8 cellular contexts compared by ENCODE assay signal in genomic region chr2:33476100-33476792, GRCh38. TPM values are rescaled to one million over a fixed set of nuclear protein-coding genes. Genes with fewer than 3 reads are reported as not detected.
A peak's percentile ranks its signal among the peaks of the same experiment; 100 is the strongest.
DNase-seq lines count a peak whose midpoint lies in the region; ATAC-seq and TF ChIP-seq lines count a peak whose summit lies in the region.

Gene RASGRP3, plus strand, starts transcription at chr2:33476649. Its CDS starts 38,488 bp downstream, at chr2:33515137.

- peaks cover 17 to 25% of the 10 kb centered on the region in 2 donors for H3K4me1 ChIP-seq in duodenal mucosa (ENCODE audit: control insufficient read depth in 1 of 2, insufficient read depth in 2 of 2, low read length in 2 of 2)

- H3K36me3 ChIP-seq in duodenal mucosa (ENCODE audit: control insufficient read depth in 1 of 2, insufficient read depth in 2 of 2, low read length in 2 of 2): no peaks in the 10 kb centered on the region

- CTCF ChIA-PET in AG04450 (lab: Charles Lee): interaction anchor here (0.5 to 1.7 kb wide), 42 partner anchors 8 to 1303 kb away, joined by 3 to 15 read pairs (median 4); no protein-coding TSS in a partner anchor

- peak within 1 kb of the TSS; percentile 73 for H3K4me3 ChIP-seq in AG04450 (ENCODE audit: low read depth, low read length)
- peak within 1 kb of the TSS; percentile 85 to 90 for H3K4me3 ChIP-seq in duodenal mucosa (ENCODE audit: low read depth in 1 of 2, low read length in 2 of 2)
- peak within 1 kb of the TSS; percentile 48 for H3K4me3 ChIP-seq in lower leg skin (ENCODE audit: low read depth, poor library complexity, severe bottlenecking)

- 0% methylated on average over 18 of the region's 18 CpGs for WGBS in lower leg skin, 2 donors

- peak within 1 kb of the TSS; percentile 89 for H3K27ac ChIP-seq in AG04450 (ENCODE audit: low read depth, low read length)
- H3K27ac ChIP-seq in duodenal mucosa (ENCODE audit: low read depth, low read length): peak within 1 kb of the TSS; percentile 82

- DNase-seq in AG04450 (ENCODE audit: low read depth, low spot score): peak; percentile 92
- DNase-seq in NCI-H446 (lab: John Stamatoyannopoulos, UW): peak; percentile 2 to 39
- peak; percentile 53 to 62 for DNase-seq in activated CD4-positive, alpha-beta T cell treated with anti-CD3 and anti-CD28 coated beads, Interleukin-2, amount 50 U/mL, for 48 hours
- DNase-seq in lower leg skin (ENCODE audit: low spot score in 2 of 2): peak; percentile 84 to 95
- peak; percentile 34 to 57 for DNase-seq in stimulated activated CD4-positive, alpha-beta T cell treated with anti-CD3 and anti-CD28 coated beads, Interleukin-4, amount 100 ng/mL, for 4 hours

- no peak for TF ChIP-seq POLR2A in lower leg skin (IDR thresholded peaks at IDR 0.05)

- POLR2A ChIA-PET in AG04450 (lab: Yijun Ruan, JAX): interaction anchor here (0.6 to 1.6 kb wide), 4 partner anchors 16 to 54 kb away, joined by 4 to 6 read pairs (median 5); no protein-coding TSS in a partner anchor

- no peaks in the 10 kb centered on the region for H3K27me3 ChIP-seq in AG04450 (ENCODE audit: control insufficient read depth, insufficient read depth, low read length)
- no peaks in the 10 kb centered on the region for H3K27me3 ChIP-seq in duodenal mucosa (ENCODE audit: control insufficient read depth in 1 of 2, insufficient read depth in 2 of 2, low read length in 2 of 2)

- TF ChIP-seq CTCF in AG04450 (IDR thresholded peaks at IDR 0.05; ENCODE audit: low read depth, low read length): no peak
- TF ChIP-seq CTCF in lower leg skin (IDR thresholded peaks at IDR 0.05): no peak

- H3K9ac ChIP-seq in duodenal mucosa (ENCODE audit: low read depth in 1 of 2, low read length in 2 of 2): peak within 1 kb of the TSS; percentile 59 to 68

- H3K9me3 ChIP-seq in AG04450 (ENCODE audit: control insufficient read depth, insufficient read depth, low read length) (no peaks in the 10 kb centered on the region), duodenal mucosa (ENCODE audit: control insufficient read depth in 1 of 2, low read length in 2 of 2) (no peaks in the 10 kb centered on the region)

- intact Hi-C loops in lower leg skin (cut with DNase I; ENCODE audit: low total_unique reads): no loop called here

- ATAC-seq in GM18867 (IDR thresholded peaks at IDR 0.05; ENCODE audit: unreplicated experiment): peak; percentile 58
- ATAC-seq in HG03097 (IDR thresholded peaks at IDR 0.05; ENCODE audit: low FRiP score, unreplicated experiment): peak; percentile 55

RNA-seq across cellular contexts. Expression of gene RASGRP3, which starts in this region (rescaled TPM):
- 1.1 and 1.4 TPM in 2 replicates for polyA plus RNA-seq in AG04450 (2011; rRNA removed)
- polyA minus RNA-seq in AG04450 (2011; rRNA and poly(A)+ RNA removed): 0.83 and 2.5 TPM in 2 replicates
- 10 to 100 TPM in 1 of 4 donors, 1 to 10 TPM in 3; 2.4 to 15.8 (median 4.3) TPM for total RNA-seq in lower leg skin

Comparison
In these comparisons a context has a peak if more than half of its experiments do, and no peak if none do; other contexts are left out.
1. Peak in every context shown above with its lines: DNase-seq, ATAC-seq, H3K4me3 ChIP-seq and H3K27ac ChIP-seq.
2. DNase-seq: peak in every context shown above with its lines; median percentile 92 in AG04450; 90 in lower leg skin; 58 in activated CD4-positive, alpha-beta T cell treated with anti-CD3 and anti-CD28 coated beads, Interleukin-2, amount 50 U/mL, for 48 hours; 46 in stimulated activated CD4-positive, alpha-beta T cell treated with anti-CD3 and anti-CD28 coated beads, Interleukin-4, amount 100 ng/mL, for 4 hours; 20 in NCI-H446.